ENCODE assay signal across 6 cellular contexts in the genomic region with DNA sequence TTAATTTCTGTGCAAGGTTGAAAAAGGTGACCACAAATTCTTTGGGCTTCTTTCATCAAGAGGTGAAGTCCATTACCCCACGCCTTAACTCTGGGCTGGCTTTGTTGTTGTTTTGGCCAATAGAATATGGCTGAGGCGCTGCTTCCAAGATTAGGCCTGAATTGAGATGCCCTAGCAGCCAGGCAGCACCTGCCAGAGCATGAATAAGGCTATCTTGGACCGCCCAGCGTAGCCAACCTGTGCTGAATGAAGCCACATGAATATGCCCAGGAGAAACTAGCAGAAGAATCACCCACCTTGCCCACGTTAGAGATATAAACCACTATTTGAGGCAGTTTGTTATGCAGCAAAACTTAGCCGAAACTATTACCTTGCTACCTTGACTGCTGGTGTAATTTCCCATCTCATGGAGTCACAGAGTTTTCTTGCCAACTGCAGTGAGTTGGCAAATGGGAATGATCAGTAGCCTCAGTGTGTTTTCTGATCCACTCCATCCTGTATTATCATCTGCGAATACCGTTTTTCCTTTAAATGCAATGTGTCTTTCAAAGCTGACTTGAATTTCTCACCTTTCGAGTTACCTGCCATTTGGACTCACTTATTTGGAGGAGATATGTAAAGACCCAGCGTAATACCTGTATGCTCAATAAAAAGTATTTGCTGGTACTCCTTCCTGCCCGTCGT. TPM values are rescaled to one million over a fixed set of nuclear protein-coding genes. Genes with fewer than 3 reads are reported as not detected.
A peak's percentile ranks its signal among the peaks of the same experiment; 100 is the strongest.
DNase-seq lines count a peak whose midpoint lies in the region; ATAC-seq and TF ChIP-seq lines count a peak whose summit lies in the region.

No MANE protein-coding gene starts in this region.

- H3K27ac ChIP-seq in effector memory CD4-positive, alpha-beta T cell (ENCODE audit: insufficient read depth, low read length, poor library complexity, severe bottlenecking) = peak overlapping the region; percentile 94

- peak overlapping the region; percentile 91 for H3K4me2 ChIP-seq in skeletal muscle satellite cell (ENCODE audit: low read length)

- no peak for ATAC-seq in GM18520 (IDR thresholded peaks at IDR 0.05; ENCODE audit: unreplicated experiment)

- DNase-seq in NB4 (ENCODE audit: low read depth) = no peak
- no peak for DNase-seq in effector memory CD4-positive, alpha-beta T cell
- DNase-seq in NCI-H2107 (lab: John Stamatoyannopoulos, UW) = no peak
- DNase-seq in activated gamma-delta T cell treated with Interleukin-2 at 50 U/mL for 16 hours = no peak

- no peaks in the 10 kb centered on the region for H3K36me3 ChIP-seq in effector memory CD4-positive, alpha-beta T cell (ENCODE audit: control insufficient read depth, insufficient read depth, low read length)
- H3K36me3 ChIP-seq in skeletal muscle satellite cell (ENCODE audit: insufficient read depth, low read length) = no peaks in the 10 kb centered on the region

- TF ChIP-seq CTCF in NB4 (IDR thresholded peaks at IDR 0.05; ENCODE audit: low read depth, low read length) = no peak

- H3K4me1 ChIP-seq in effector memory CD4-positive, alpha-beta T cell (ENCODE audit: control insufficient read depth, insufficient read depth, low read length, poor library complexity, severe bottlenecking) = peaks cover 11% of the 10 kb centered on the region
- peaks cover 11% of the 10 kb centered on the region for H3K4me1 ChIP-seq in skeletal muscle satellite cell (ENCODE audit: control insufficient read depth, insufficient read depth, low read length)

- no peak for TF ChIP-seq POLR2A in NB4 (IDR thresholded peaks at IDR 0.05; ENCODE audit: extremely low read depth, insufficient read length)

- H3K9ac ChIP-seq in skeletal muscle satellite cell (ENCODE audit: low read depth, low read length) = peak overlapping the region; percentile 83

- no peaks in the 10 kb centered on the region for H3K27me3 ChIP-seq in effector memory CD4-positive, alpha-beta T cell (replicated peaks; ENCODE audit: control insufficient read depth, insufficient read depth, low read length, poor library complexity, severe bottlenecking)
- no peaks in the 10 kb centered on the region for H3K27me3 ChIP-seq in skeletal muscle satellite cell (ENCODE audit: control insufficient read depth, insufficient read depth, low read length)

- H3K9me3 ChIP-seq in effector memory CD4-positive, alpha-beta T cell (ENCODE audit: control insufficient read depth, low read length) = no peaks in the 10 kb centered on the region
- no peaks in the 10 kb centered on the region for H3K9me3 ChIP-seq in skeletal muscle satellite cell (replicated peaks; ENCODE audit: low read length)

- H3K4me3 ChIP-seq in NB4 (ENCODE audit: low read depth, low read length) (peak overlapping the region; percentile 95), skeletal muscle satellite cell (ENCODE audit: low read length) (peak overlapping the region; percentile 78)
- peak overlapping the region; percentile 92 for H3K4me3 ChIP-seq in effector memory CD4-positive, alpha-beta T cell (ENCODE audit: insufficient read depth, low read depth, low read length, poor library complexity, severe bottlenecking)

RNA-seq across cellular contexts. Expression of a gene that starts 0.7 kb away (rescaled TPM):
- total RNA-seq in skeletal muscle satellite cell (2012; rRNA removed) = 4.6 and 5.2 TPM in 2 replicates

RNA-seq across cellular contexts. Expression of a gene that starts 0.7 kb away (rescaled TPM):
- total RNA-seq in skeletal muscle satellite cell (2012; rRNA removed) = 5.6 and 7.2 TPM in 2 replicates

RNA-seq across cellular contexts. Expression of a gene that starts 12.6 kb away (rescaled TPM):
- total RNA-seq in skeletal muscle satellite cell (2012; rRNA removed) = under 0.01 and 0.44 TPM in 2 replicates

RNA-seq across cellular contexts. Expression of a gene that starts 26.8 kb away (rescaled TPM):
- 18.6 and 23.1 TPM in 2 replicates for total RNA-seq in skeletal muscle satellite cell (2012; rRNA removed)

RNA-seq across cellular contexts. Expression of a gene that starts 26.9 kb away (rescaled TPM):
- 44.3 and 45.4 TPM in 2 replicates for total RNA-seq in skeletal muscle satellite cell (2012; rRNA removed)
